ENCODE assay signal across 2 cellular contexts in the genomic region with DNA sequence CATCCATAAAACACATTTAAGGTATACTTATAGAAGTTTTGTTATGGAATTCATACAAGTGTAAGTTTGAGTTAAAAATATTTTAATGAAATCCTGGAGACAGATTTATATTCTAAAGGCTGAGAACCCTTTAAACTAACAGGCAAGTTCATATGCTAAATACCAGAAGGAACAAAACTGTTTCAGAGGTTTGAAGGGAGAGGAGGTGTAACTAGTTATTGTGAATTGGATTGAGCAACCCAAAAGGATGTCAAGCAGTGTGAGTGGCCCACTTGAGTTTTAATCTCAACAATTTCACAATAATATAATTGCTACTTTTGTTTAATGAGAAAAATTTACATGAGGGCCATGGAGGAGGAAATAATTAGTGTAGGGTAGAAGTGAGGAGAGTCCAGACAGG.
TF ChIP-seq lines count a peak whose summit lies in the region.

No MANE protein-coding gene starts in this region.

TF ChIP-seq in HCT116, 20 proteins besides CTCF, POLR2A, EP300 and RAD21:
- TF ChIP-seq CEBPB (IDR thresholded peaks at IDR 0.05; ENCODE audit: low read depth) (no peak), ELF1 (IDR thresholded peaks at IDR 0.05; ENCODE audit: borderline replicate concordance, low read depth) (no peak), YY1 (IDR thresholded peaks at IDR 0.05; ENCODE audit: extremely low read depth, insufficient replicate concordance, low read depth, low read length) (no peak), EGR1 (IDR thresholded peaks at IDR 0.05; ENCODE audit: low read depth) (no peak), TCF7L2 (IDR thresholded peaks at IDR 0.05; ENCODE audit: borderline replicate concordance, extremely low read depth, insufficient read depth, insufficient read length) (no peak), SRF (IDR thresholded peaks at IDR 0.05; ENCODE audit: low read depth) (no peak), FOSL1 (IDR thresholded peaks at IDR 0.05; ENCODE audit: low read depth) (no peak), CBX3 (IDR thresholded peaks at IDR 0.05; ENCODE audit: low read depth) (no peak), EZH2phosphoT487 (IDR thresholded peaks at IDR 0.05; ENCODE audit: borderline replicate concordance) (no peak), EZH2 (IDR thresholded peaks at IDR 0.05) (no peak)
- TF ChIP-seq, protein P1, sequence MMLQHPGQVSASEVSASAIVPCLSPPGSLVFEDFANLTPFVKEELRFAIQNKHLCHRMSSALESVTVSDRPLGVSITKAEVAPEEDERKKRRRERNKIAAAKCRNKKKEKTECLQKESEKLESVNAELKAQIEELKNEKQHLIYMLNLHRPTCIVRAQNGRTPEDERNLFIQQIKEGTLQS (IDR thresholded peaks at IDR 0.05): no peak
- TF ChIP-seq, protein P2, sequence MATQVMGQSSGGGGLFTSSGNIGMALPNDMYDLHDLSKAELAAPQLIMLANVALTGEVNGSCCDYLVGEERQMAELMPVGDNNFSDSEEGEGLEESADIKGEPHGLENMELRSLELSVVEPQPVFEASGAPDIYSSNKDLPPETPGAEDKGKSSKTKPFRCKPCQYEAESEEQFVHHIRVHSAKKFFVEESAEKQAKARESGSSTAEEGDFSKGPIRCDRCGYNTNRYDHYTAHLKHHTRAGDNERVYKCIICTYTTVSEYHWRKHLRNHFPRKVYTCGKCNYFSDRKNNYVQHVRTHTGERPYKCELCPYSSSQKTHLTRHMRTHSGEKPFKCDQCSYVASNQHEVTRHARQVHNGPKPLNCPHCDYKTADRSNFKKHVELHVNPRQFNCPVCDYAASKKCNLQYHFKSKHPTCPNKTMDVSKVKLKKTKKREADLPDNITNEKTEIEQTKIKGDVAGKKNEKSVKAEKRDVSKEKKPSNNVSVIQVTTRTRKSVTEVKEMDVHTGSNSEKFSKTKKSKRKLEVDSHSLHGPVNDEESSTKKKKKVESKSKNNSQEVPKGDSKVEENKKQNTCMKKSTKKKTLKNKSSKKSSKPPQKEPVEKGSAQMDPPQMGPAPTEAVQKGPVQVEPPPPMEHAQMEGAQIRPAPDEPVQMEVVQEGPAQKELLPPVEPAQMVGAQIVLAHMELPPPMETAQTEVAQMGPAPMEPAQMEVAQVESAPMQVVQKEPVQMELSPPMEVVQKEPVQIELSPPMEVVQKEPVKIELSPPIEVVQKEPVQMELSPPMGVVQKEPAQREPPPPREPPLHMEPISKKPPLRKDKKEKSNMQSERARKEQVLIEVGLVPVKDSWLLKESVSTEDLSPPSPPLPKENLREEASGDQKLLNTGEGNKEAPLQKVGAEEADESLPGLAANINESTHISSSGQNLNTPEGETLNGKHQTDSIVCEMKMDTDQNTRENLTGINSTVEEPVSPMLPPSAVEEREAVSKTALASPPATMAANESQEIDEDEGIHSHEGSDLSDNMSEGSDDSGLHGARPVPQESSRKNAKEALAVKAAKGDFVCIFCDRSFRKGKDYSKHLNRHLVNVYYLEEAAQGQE (IDR thresholded peaks at IDR 0.05; ENCODE audit: low read depth): no peak
- TF ChIP-seq, protein P3, sequence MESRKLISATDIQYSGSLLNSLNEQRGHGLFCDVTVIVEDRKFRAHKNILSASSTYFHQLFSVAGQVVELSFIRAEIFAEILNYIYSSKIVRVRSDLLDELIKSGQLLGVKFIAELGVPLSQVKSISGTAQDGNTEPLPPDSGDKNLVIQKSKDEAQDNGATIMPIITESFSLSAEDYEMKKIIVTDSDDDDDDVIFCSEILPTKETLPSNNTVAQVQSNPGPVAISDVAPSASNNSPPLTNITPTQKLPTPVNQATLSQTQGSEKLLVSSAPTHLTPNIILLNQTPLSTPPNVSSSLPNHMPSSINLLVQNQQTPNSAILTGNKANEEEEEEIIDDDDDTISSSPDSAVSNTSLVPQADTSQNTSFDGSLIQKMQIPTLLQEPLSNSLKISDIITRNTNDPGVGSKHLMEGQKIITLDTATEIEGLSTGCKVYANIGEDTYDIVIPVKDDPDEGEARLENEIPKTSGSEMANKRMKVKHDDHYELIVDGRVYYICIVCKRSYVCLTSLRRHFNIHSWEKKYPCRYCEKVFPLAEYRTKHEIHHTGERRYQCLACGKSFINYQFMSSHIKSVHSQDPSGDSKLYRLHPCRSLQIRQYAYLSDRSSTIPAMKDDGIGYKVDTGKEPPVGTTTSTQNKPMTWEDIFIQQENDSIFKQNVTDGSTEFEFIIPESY (IDR thresholded peaks at IDR 0.05; ENCODE audit: extremely low read depth, insufficient replicate concordance, low read length): no peak
- TF ChIP-seq, protein P4, sequence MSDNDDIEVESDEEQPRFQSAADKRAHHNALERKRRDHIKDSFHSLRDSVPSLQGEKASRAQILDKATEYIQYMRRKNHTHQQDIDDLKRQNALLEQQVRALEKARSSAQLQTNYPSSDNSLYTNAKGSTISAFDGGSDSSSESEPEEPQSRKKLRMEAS (IDR thresholded peaks at IDR 0.05): no peak

TF ChIP-seq in IMR-90, 13 proteins besides CTCF, POLR2A, EP300 and RAD21:
- TF ChIP-seq RCOR1 (IDR thresholded peaks at IDR 0.05; ENCODE audit: insufficient replicate concordance, low read length): no peak
- no peak for TF ChIP-seq RFX5 (IDR thresholded peaks at IDR 0.05; ENCODE audit: low read depth, low read length)
- no peak for TF ChIP-seq MAFK (IDR thresholded peaks at IDR 0.05; ENCODE audit: low read depth, low read length)
- peak; percentile 30; the same call in 1 of the 2 replicates for TF ChIP-seq CEBPB (IDR thresholded peaks at IDR 0.05; ENCODE audit: low read depth, low read length)
- no peak for TF ChIP-seq NFE2L2 (IDR thresholded peaks at IDR 0.05; ENCODE audit: low read depth, low read length)
- TF ChIP-seq, protein P5, sequence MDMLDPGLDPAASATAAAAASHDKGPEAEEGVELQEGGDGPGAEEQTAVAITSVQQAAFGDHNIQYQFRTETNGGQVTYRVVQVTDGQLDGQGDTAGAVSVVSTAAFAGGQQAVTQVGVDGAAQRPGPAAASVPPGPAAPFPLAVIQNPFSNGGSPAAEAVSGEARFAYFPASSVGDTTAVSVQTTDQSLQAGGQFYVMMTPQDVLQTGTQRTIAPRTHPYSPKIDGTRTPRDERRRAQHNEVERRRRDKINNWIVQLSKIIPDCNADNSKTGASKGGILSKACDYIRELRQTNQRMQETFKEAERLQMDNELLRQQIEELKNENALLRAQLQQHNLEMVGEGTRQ (IDR thresholded peaks at IDR 0.05; ENCODE audit: low read depth, low read length): no peak
- TF ChIP-seq, protein P6, sequence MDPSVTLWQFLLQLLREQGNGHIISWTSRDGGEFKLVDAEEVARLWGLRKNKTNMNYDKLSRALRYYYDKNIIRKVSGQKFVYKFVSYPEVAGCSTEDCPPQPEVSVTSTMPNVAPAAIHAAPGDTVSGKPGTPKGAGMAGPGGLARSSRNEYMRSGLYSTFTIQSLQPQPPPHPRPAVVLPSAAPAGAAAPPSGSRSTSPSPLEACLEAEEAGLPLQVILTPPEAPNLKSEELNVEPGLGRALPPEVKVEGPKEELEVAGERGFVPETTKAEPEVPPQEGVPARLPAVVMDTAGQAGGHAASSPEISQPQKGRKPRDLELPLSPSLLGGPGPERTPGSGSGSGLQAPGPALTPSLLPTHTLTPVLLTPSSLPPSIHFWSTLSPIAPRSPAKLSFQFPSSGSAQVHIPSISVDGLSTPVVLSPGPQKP (IDR thresholded peaks at IDR 0.05; ENCODE audit: borderline replicate concordance, low read depth, low read length): no peak
